10 cellular contexts compared by ENCODE assay signal in the genomic region with DNA sequence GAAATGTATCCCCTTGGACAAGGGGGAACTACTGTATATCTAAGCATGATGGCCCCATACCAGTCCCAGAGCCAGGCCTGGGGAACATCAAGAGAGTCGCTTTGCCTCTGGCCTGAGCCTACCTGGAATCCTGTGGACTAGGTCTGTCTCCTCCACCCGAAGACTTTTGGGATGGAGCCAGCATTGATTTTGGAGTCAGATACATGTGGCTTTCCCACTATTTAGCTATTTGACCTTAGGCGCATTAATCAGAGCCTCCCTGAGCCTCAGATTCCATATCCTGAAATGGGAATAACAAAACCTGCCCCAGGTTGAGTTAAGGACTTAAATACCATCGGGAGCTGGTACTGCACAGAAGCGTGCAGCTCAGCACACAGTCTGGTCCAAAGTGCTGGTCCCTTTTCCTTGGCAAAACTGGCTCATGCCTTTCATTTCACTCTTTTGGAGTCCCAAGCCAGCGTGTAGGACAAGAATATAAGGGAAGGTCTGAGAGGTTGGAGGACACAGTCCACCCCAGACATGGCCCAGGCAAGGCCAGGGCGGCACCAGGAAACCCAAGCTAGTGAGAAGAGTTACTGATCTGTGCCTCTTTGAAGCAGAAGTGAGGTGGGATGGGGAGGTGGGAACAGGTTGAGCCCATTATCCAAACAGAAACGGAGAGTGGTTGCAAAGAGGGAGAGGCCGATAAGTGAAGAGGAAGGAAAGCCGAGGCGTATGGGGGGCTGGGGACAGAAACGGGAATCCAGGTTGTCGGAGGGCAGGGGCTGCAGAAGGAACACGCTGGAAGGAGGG. TPM values are rescaled to one million over a fixed set of nuclear protein-coding genes. Genes with fewer than 3 reads are reported as not detected.
DNase-seq lines count a peak whose midpoint lies in the region; ATAC-seq and TF ChIP-seq lines count a peak whose summit lies in the region.
"Had no signal": no experiment of that assay in that cellular context is flagged by ENCODE, and none has a peak within 500 bp of the region (broad histone marks: within the 10 kb centered on the region; RNA-seq: fewer than 3 reads in every experiment).

No MANE protein-coding gene starts in this region.

- no peak for ATAC-seq in naive thymus-derived CD4-positive, alpha-beta T cell
- ATAC-seq in HG03196 (IDR thresholded peaks at IDR 0.05; ENCODE audit: unreplicated experiment), result no peak

- H3K9me3 ChIP-seq in BLaER1 (no peaks in the 10 kb centered on the region), duodenal mucosa (ENCODE audit: control insufficient read depth in 1 of 2, low read length in 2 of 2) (no peaks in the 10 kb centered on the region)
- no peaks in the 10 kb centered on the region for H3K9me3 ChIP-seq in naive thymus-derived CD4-positive, alpha-beta T cell (ENCODE audit: control insufficient read depth in 2 of 3, low read length in 3 of 3)

- peaks cover 7 to 15% (median 11%) of the 10 kb centered on the region in 7 donors for H3K4me1 Mint-ChIP-seq in naive thymus-derived CD4-positive, alpha-beta T cell

- H3K4me2 ChIP-seq in BLaER1, result peak overlapping the region; percentile 100

- in situ Hi-C loops in G401 (cut with HindIII; ENCODE audit: low sequenced_read_pairs), result no loop called here

- H3K27ac ChIP-seq in BLaER1 (no peak overlapping the region), duodenal mucosa (ENCODE audit: low read depth, low read length) (peak overlapping the region; percentile 48)
- H3K27ac ChIP-seq in naive thymus-derived CD4-positive, alpha-beta T cell (ENCODE audit: low read depth, low read length), result no peak overlapping the region

- H3K36me3 Mint-ChIP-seq in naive thymus-derived CD4-positive, alpha-beta T cell, result peaks cover 0 to 4% (median 0%) of the 10 kb centered on the region in 5 donors

- H4K20me1 ChIP-seq in BLaER1, result no peaks in the 10 kb centered on the region

- H3K9ac ChIP-seq in BLaER1 (0 out of 2 replicates have a peak overlapping the region, but pooled peaks have one; percentile 75), duodenal mucosa (ENCODE audit: low read depth in 1 of 2, low read length in 2 of 2) (peak overlapping the region; percentile 49 to 61)

- H3K9me3 Mint-ChIP-seq in naive thymus-derived CD4-positive, alpha-beta T cell, result peaks cover 0 to 4% (median 0%) of the 10 kb centered on the region in 11 donors

- DNase-seq in naive thymus-derived CD4-positive, alpha-beta T cell, result no peak
- no peak for DNase-seq in stimulated activated CD4-positive, alpha-beta T cell treated with anti-CD3 and anti-CD28 coated beads, Interleukin-15, amount 100 ng/mL, for 24 hours
- no peak for DNase-seq in RPMI8226
- no peak for DNase-seq in G401 (ENCODE audit: low spot score)
- DNase-seq: GF-D8 had no signal

- H3K27me3 Mint-ChIP-seq in naive thymus-derived CD4-positive, alpha-beta T cell, result peaks cover 33 to 44% (median 36%) of the 10 kb centered on the region in 5 donors

- peak overlapping the region in 1 of 9 donors; percentile 24 for H3K27ac Mint-ChIP-seq in naive thymus-derived CD4-positive, alpha-beta T cell

- TF ChIP-seq RAD21 in Ishikawa (IDR thresholded peaks at IDR 0.05; ENCODE audit: low read depth), result no peak

- no peaks in the 10 kb centered on the region for H3K36me3 ChIP-seq in BLaER1
- no peaks in the 10 kb centered on the region for H3K36me3 ChIP-seq in duodenal mucosa (ENCODE audit: control insufficient read depth in 1 of 2, insufficient read depth in 2 of 2, low read length in 2 of 2)
- no peaks in the 10 kb centered on the region for H3K36me3 ChIP-seq in naive thymus-derived CD4-positive, alpha-beta T cell (ENCODE audit: control insufficient read depth in 2 of 3, insufficient read depth in 3 of 3, low read length in 3 of 3)

- H3K4me3 ChIP-seq in BLaER1, result peak overlapping the region; percentile 71
- H3K4me3 ChIP-seq in duodenal mucosa (ENCODE audit: low read depth in 1 of 2, low read length in 2 of 2), result peak overlapping the region; percentile 57 to 73
- no peak overlapping the region for H3K4me3 ChIP-seq in naive thymus-derived CD4-positive, alpha-beta T cell (ENCODE audit: low read length)

- TF ChIP-seq EP300 in Ishikawa (IDR thresholded peaks at IDR 0.05; ENCODE audit: borderline replicate concordance), result no peak

- H3K27me3 ChIP-seq in BLaER1 (peaks cover 11% of the 10 kb centered on the region), duodenal mucosa (ENCODE audit: control insufficient read depth in 1 of 2, insufficient read depth in 2 of 2, low read length in 2 of 2) (peaks cover 0 to 5% of the 10 kb centered on the region in 2 donors)
- peaks cover 0 to 6% of the 10 kb centered on the region in 2 donors for H3K27me3 ChIP-seq in naive thymus-derived CD4-positive, alpha-beta T cell (ENCODE audit: control insufficient read depth in 2 of 2, insufficient read depth in 2 of 2, low read length in 2 of 2)

- intact Hi-C loops in naive thymus-derived CD4-positive, alpha-beta T cell (cut with micrococcal nuclease), result no loop called here

- peak overlapping the region; percentile 8 to 85 (median 68) for H3K4me3 Mint-ChIP-seq in naive thymus-derived CD4-positive, alpha-beta T cell

- peaks cover 26% of the 10 kb centered on the region for H3K4me1 ChIP-seq in BLaER1
- H3K4me1 ChIP-seq in duodenal mucosa (ENCODE audit: control insufficient read depth in 1 of 2, insufficient read depth in 2 of 2, low read length in 2 of 2), result peaks cover 0 to 15% of the 10 kb centered on the region in 2 donors
- H3K4me1 ChIP-seq in naive thymus-derived CD4-positive, alpha-beta T cell (ENCODE audit: control insufficient read depth in 2 of 2, insufficient read depth in 2 of 2, low read length in 2 of 2), result no peaks in the 10 kb centered on the region

- CTCF ChIA-PET in naive thymus-derived CD4-positive, alpha-beta T cell (lab: Charles Lee), result no interaction called here

- POLR2A ChIA-PET in naive thymus-derived CD4-positive, alpha-beta T cell (lab: Charles Lee), result no interaction called here

TF ChIP-seq in Ishikawa, 13 proteins besides CTCF, POLR2A, EP300 and RAD21:
- TF ChIP-seq TAF1 (IDR thresholded peaks at IDR 0.05; ENCODE audit: low read depth) (no peak), ZBTB7A (IDR thresholded peaks at IDR 0.05; ENCODE audit: low read depth) (peak; percentile 7; the same call in 1 of the 2 replicates), YY1 (IDR thresholded peaks at IDR 0.05; ENCODE audit: low read depth) (no peak), CEBPB (IDR thresholded peaks at IDR 0.05) (no peak), EGR1 (IDR thresholded peaks at IDR 0.05) (no peak), NFIC (IDR thresholded peaks at IDR 0.05) (no peak)
- TF ChIP-seq, protein P1, sequence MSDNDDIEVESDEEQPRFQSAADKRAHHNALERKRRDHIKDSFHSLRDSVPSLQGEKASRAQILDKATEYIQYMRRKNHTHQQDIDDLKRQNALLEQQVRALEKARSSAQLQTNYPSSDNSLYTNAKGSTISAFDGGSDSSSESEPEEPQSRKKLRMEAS (IDR thresholded peaks at IDR 0.05), result no peak

RNA-seq across cellular contexts. Expression of a gene that starts 1.0 kb away (rescaled TPM):
- total RNA-seq in naive thymus-derived CD4-positive, alpha-beta T cell, result under 1 TPM in 2 of 5 experiments, not detected in 3; 0.20 to 0.34 TPM
- not detected for polyA plus RNA-seq in naive thymus-derived CD4-positive, alpha-beta T cell
- total RNA-seq in G401 (2014; rRNA removed; shearing (Covaris generic)), result not detected in 2 replicates
- total RNA-seq: pulmonary artery endothelial cell had no signal
